16 cellular contexts compared by ENCODE assay signal in genomic region chr15:85722789-85723188, GRCh38.
DNase-seq lines count a peak whose midpoint lies in the region; ATAC-seq and TF ChIP-seq lines count a peak whose summit lies in the region.
"Had no signal": no experiment of that assay in that cellular context is flagged by ENCODE, and none has a peak within 500 bp of the region (broad histone marks: within the 10 kb centered on the region; RNA-seq: fewer than 3 reads in every experiment).

No MANE protein-coding gene starts in this region.

- DNase-seq in heart right ventricle: no peak
- DNase-seq in Right ventricle myocardium superior: no peak
- DNase-seq in activated CD4-positive, alpha-beta memory T cell treated with anti-CD3 and anti-CD28 coated beads for 36 hours: no peak
- no peak for DNase-seq in right atrium auricular region (ENCODE audit: low spot score)
- DNase-seq in thyroid gland: no peak
- DNase-seq in H9: no peak
- no peak for DNase-seq in COLO668 (lab: John Stamatoyannopoulos, UW; ENCODE audit: unreplicated experiment)
- DNase-seq: activated effector memory CD4-positive, alpha-beta T cell treated with Interleukin-2 at 50 U/mL for 16 hours; COR-L47; hypothalamus; NCI-H1436; NCI-H524 treated with DMSO at 0.1 percent for 48 hours; spleen had no signal

- no peak for TF ChIP-seq POLR2A in thyroid gland (IDR thresholded peaks at IDR 0.05)

- 32 to 47% methylated on average over 2 of the region's 2 CpGs for WGBS in heart right ventricle, 2 donors
- 84% methylated on average over 2 of the region's 2 CpGs for WGBS in thyroid gland, 2 donors
- no CpG with 5 or more reads among the region's 2 CpGs for WGBS in H9 (ENCODE audit: extremely low coverage, insufficient read length, low lambda C conversion rate)

- H3K9me3 ChIP-seq in heart right ventricle: no peaks in the 10 kb centered on the region
- H3K9me3 ChIP-seq in right atrium auricular region: no peaks in the 10 kb centered on the region
- no peaks in the 10 kb centered on the region for H3K9me3 ChIP-seq in thyroid gland
- no peaks in the 10 kb centered on the region for H3K9me3 ChIP-seq in H9 (ENCODE audit: control insufficient read depth, low read depth, low read length)
- H3K9me3 ChIP-seq: HAP-1, spleen, suprapubic skin had no signal

- no peaks in the 10 kb centered on the region for H3K79me1 ChIP-seq in H9 (ENCODE audit: insufficient read depth, low read depth, low read length, poor library complexity, severe bottlenecking)

- CTCF ChIA-PET in activated CD4-positive, alpha-beta memory T cell treated with anti-CD3 and anti-CD28 coated beads for 36 hours (lab: Charles Lee): interaction anchor here (1.2 kb wide), 1 partner anchor 30 kb away, joined by 4 read pairs; no protein-coding TSS in a partner anchor

- H3K56ac ChIP-seq in H9 (ENCODE audit: insufficient read length, low read depth, low read length): no peak overlapping the region

- no peak overlapping the region for H4K91ac ChIP-seq in H9 (ENCODE audit: insufficient read length, low read depth, low read length)

- intact Hi-C loops in heart right ventricle (cut with DNase I) (loop anchor here in 2 of 10 donors (10.0 kb wide), 3 partner anchors 98 to 418 kb away; no protein-coding TSS in a partner anchor), Right ventricle myocardium superior (cut with DNase I) (no loop called here), thyroid gland (cut with DNase I) (no loop called here)
- intact Hi-C loops in activated CD4-positive, alpha-beta memory T cell treated with anti-CD3 and anti-CD28 coated beads for 36 hours (cut with micrococcal nuclease): loop anchor here (5.0 kb wide), 1 partner anchor 105 kb away; no protein-coding TSS in a partner anchor

- no peaks in the 10 kb centered on the region for H3K27me3 ChIP-seq in heart right ventricle
- no peaks in the 10 kb centered on the region for H3K27me3 ChIP-seq in right atrium auricular region
- H3K27me3 ChIP-seq in thyroid gland: no peaks in the 10 kb centered on the region
- H3K27me3 ChIP-seq in H9 (ENCODE audit: insufficient read depth, low read length): no peaks in the 10 kb centered on the region
- H3K27me3 ChIP-seq: spleen, suprapubic skin had no signal

- peak overlapping the region; percentile 93 for H3K27ac Mint-ChIP-seq in activated CD4-positive, alpha-beta memory T cell treated with anti-CD3 and anti-CD28 coated beads for 36 hours
- no peak overlapping the region for H3K27ac Mint-ChIP-seq in H9

- H3K23ac ChIP-seq in H9 (ENCODE audit: insufficient read length, low read depth, low read length): no peak overlapping the region

- peak overlapping the region in 6 of 10 donors; percentile 1 to 38 (median 16) for H3K4me3 ChIP-seq in heart right ventricle
- H3K4me3 ChIP-seq in right atrium auricular region: no peak overlapping the region
- no peak overlapping the region for H3K4me3 ChIP-seq in thyroid gland (replicated peaks in 1 of 3)
- H3K4me3 ChIP-seq: HAP-1, spleen, suprapubic skin had no signal

- no peak for TF ChIP-seq CTCF in heart right ventricle (IDR thresholded peaks at IDR 0.05)
- no peak for TF ChIP-seq CTCF in right atrium auricular region (IDR thresholded peaks at IDR 0.05)
- no peak for TF ChIP-seq CTCF in thyroid gland (IDR thresholded peaks at IDR 0.05)
- no peak for TF ChIP-seq CTCF in H9 (conservative IDR thresholded peaks at IDR 0.05)

- no peaks in the 10 kb centered on the region for H3K9me3 Mint-ChIP-seq in activated CD4-positive, alpha-beta memory T cell treated with anti-CD3 and anti-CD28 coated beads for 36 hours
- no peaks in the 10 kb centered on the region for H3K9me3 Mint-ChIP-seq in H9

- H3K9ac ChIP-seq in H9 (ENCODE audit: extremely low read depth, insufficient read length, low read length): no peak overlapping the region

- no peaks in the 10 kb centered on the region for H3K27me3 Mint-ChIP-seq in activated CD4-positive, alpha-beta memory T cell treated with anti-CD3 and anti-CD28 coated beads for 36 hours
- no peaks in the 10 kb centered on the region for H3K27me3 Mint-ChIP-seq in H9 (ENCODE audit: low read depth)

- no peak overlapping the region for H3K18ac ChIP-seq in H9 (ENCODE audit: insufficient read length, low read depth, low read length)

- no peaks in the 10 kb centered on the region for H3K79me2 ChIP-seq in H9 (ENCODE audit: insufficient read depth, low read length)

- H3K36me3 ChIP-seq in heart right ventricle (peaks cover 0 to 100% (median 85%) of the 10 kb centered on the region in 9 donors), right atrium auricular region (peaks cover 94% of the 10 kb centered on the region), thyroid gland (peaks cover 48 to 59% of the 10 kb centered on the region in 2 donors)

- H3K4me1 ChIP-seq in heart right ventricle (peaks cover 3 to 93% (median 58%) of the 10 kb centered on the region in 9 donors), right atrium auricular region (peaks cover 0 to 67% of the 10 kb centered on the region in 2 donors), thyroid gland (peaks cover 34 to 68% of the 10 kb centered on the region in 2 donors), H9 (ENCODE audit: insufficient read depth, low read length) (no peaks in the 10 kb centered on the region)
- H3K4me1 ChIP-seq: HAP-1 had no signal

- no peak overlapping the region for H3K4me3 Mint-ChIP-seq in activated CD4-positive, alpha-beta memory T cell treated with anti-CD3 and anti-CD28 coated beads for 36 hours
- H3K4me3 Mint-ChIP-seq in H9: no peak overlapping the region

- no peak overlapping the region for H2BK15ac ChIP-seq in H9 (ENCODE audit: low read depth, low read length)

- POLR2A ChIA-PET in activated CD4-positive, alpha-beta memory T cell treated with anti-CD3 and anti-CD28 coated beads for 36 hours (lab: Charles Lee): no interaction called here

- no peak overlapping the region for H2BK20ac ChIP-seq in H9 (ENCODE audit: low read depth, low read length, poor library complexity, severe bottlenecking)

- H4K5ac ChIP-seq in H9 (ENCODE audit: insufficient read length, low read depth, low read length): no peak overlapping the region

- H3K14ac ChIP-seq in H9 (ENCODE audit: insufficient read depth, low read length): no peak overlapping the region

- no peak overlapping the region for H2BK120ac ChIP-seq in H9 (ENCODE audit: low read depth, low read length, poor library complexity, severe bottlenecking)

- no peaks in the 10 kb centered on the region for H4K20me1 ChIP-seq in H9 (ENCODE audit: control insufficient read depth, insufficient read depth, insufficient read length)

- H2AFZ ChIP-seq in H9 (ENCODE audit: low read length): no peak overlapping the region

- peaks cover 78% of the 10 kb centered on the region for H3K36me3 Mint-ChIP-seq in activated CD4-positive, alpha-beta memory T cell treated with anti-CD3 and anti-CD28 coated beads for 36 hours
- peaks cover 3 to 52% (median 39%) of the 10 kb centered on the region in 3 experiments; a peak in 6 of 7 replicates for H3K36me3 Mint-ChIP-seq in H9 (ENCODE audit: insufficient read depth in 1 of 3, low read depth in 3 of 3)

- peaks cover 71% of the 10 kb centered on the region for H3K4me1 Mint-ChIP-seq in activated CD4-positive, alpha-beta memory T cell treated with anti-CD3 and anti-CD28 coated beads for 36 hours (ENCODE audit: low read depth)
- H3K4me1 Mint-ChIP-seq in H9: no peaks in the 10 kb centered on the region

- H3T11ph ChIP-seq in H9 (ENCODE audit: low read length): no peak overlapping the region

- H2BK5ac ChIP-seq in H9 (ENCODE audit: insufficient read length, low read length): no peak overlapping the region

- H3K27ac ChIP-seq in heart right ventricle (peak overlapping the region in 9 of 10 donors; percentile 47 to 80 (median 73)), right atrium auricular region (peak overlapping the region; percentile 85 to 87), thyroid gland (peak overlapping the region in 2 of 3 donors; percentile 84 to 86), H9 (ENCODE audit: insufficient read length, low read depth, low read length) (no peak overlapping the region)
- H3K27ac ChIP-seq: suprapubic skin had no signal

- ATAC-seq in heart right ventricle (peak in 5 of 8 donors; percentile 20 to 34 (median 23)), Right ventricle myocardium superior (ENCODE audit: poor library complexity) (no peak), HG03521 (IDR thresholded peaks at IDR 0.05; ENCODE audit: unreplicated experiment) (no peak)

- H3K4me2 ChIP-seq in H9 (ENCODE audit: insufficient read depth, insufficient read length, low read length): no peak overlapping the region

- H3K23me2 ChIP-seq in H9 (ENCODE audit: insufficient read length, low read depth, low read length, poor library complexity, severe bottlenecking): no peaks in the 10 kb centered on the region

- no peak overlapping the region for H2BK12ac ChIP-seq in H9 (ENCODE audit: insufficient read length, low read depth, low read length)

- H3K4ac ChIP-seq in H9 (ENCODE audit: low read depth, low read length): no peak overlapping the region

- no peak overlapping the region for H2AK5ac ChIP-seq in H9 (ENCODE audit: insufficient read length, low read length)

- no peak overlapping the region for H4K8ac ChIP-seq in H9 (replicated peaks; ENCODE audit: insufficient read length, low read depth, low read length)

Comparison
In these comparisons a context has a peak if more than half of its experiments do, and no peak if none do; other contexts are left out.
1. ATAC-seq: peak in heart right ventricle (5 of 8); none in Right ventricle myocardium superior (single experiment) and HG03521 (single experiment).
2. H3K4me3 ChIP-seq: peak in heart right ventricle (6 of 10); none in right atrium auricular region (0 of 2) and thyroid gland (0 of 3).